ENCODE assay signal across 9 cellular contexts in the genomic region with DNA sequence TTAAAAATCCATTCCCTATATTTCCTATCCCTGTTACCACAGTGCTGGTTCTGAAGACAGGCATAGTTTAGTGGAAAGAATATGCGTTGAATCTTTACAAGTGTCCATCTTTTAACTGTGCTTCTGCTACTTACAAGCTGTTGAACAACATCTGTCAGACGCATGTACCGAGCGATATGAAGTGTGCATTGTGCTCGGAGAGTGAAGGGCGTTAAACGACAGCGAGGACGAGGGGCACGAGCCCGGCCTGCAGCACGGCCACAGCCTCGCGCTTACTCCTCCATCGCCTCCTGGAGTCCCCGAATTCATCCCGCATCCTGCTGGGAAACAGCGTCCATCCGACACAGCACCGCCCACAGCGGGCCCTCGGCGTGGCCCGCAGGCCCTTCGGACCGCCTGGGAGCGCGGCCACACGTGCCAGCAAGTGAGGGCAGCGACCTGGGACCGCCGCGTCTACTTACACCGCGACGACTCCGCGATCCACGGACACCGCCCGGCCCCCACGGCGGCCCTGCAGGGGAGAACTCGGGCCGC. TPM values are rescaled to one million over a fixed set of nuclear protein-coding genes. Genes with fewer than 3 reads are reported as not detected.
DNase-seq lines count a peak whose midpoint lies in the region; ATAC-seq, FAIRE-seq and TF ChIP-seq lines count a peak whose summit lies in the region.
"Had no signal": no experiment of that assay in that cellular context is flagged by ENCODE, and none has a peak within 500 bp of the region (broad histone marks: within the 10 kb centered on the region; RNA-seq: fewer than 3 reads in every experiment).

No MANE protein-coding gene starts in this region.

- TF ChIP-seq CTCF in HFFc6 (IDR thresholded peaks at IDR 0.05) (no peak), GM12878 (IDR thresholded peaks at IDR 0.05 in 2 of 3, conservative IDR thresholded peaks at IDR 0.05 in 1 of 3; ENCODE audit: control insufficient read depth in 2 of 3, extremely low read depth in 1 of 3, insufficient read depth in 1 of 3, low read depth in 3 of 3, low read length in 3 of 3) (no peak)

- BruUV-seq in GM12878 (replicated peaks; lab: Mats Ljungman, UMichigan), result no TSS peak

- no peaks in the 10 kb centered on the region for H3K4me1 ChIP-seq in GM12878 (ENCODE audit: control insufficient read depth, insufficient read depth, low read length)

- H3K9me3 ChIP-seq in GM12878 (replicated peaks; ENCODE audit: control insufficient read depth, insufficient read depth, low read length), result no peaks in the 10 kb centered on the region

- no peaks in the 10 kb centered on the region for H3K27me3 Mint-ChIP-seq in activated CD4-positive, alpha-beta T cell treated with anti-CD3 and anti-CD28 coated beads for 36 hours
- H3K27me3 Mint-ChIP-seq in HFFc6 (ENCODE audit: insufficient read depth), result no peaks in the 10 kb centered on the region

- peaks cover 3% of the 10 kb centered on the region; the same call in 1 of the 2 replicates for H4K20me1 ChIP-seq in GM12878 (ENCODE audit: control insufficient read depth, insufficient read depth)

- RAD21 ChIA-PET in GM12878 (lab: Charles Lee; ENCODE audit: unreplicated experiment), result no interaction called here

- TF ChIP-seq POLR2A in GM12878 (IDR thresholded peaks at IDR 0.05; ENCODE audit: low read depth, low read length), result no peak

- FAIRE-seq in GM12878 (lab: Jason Lieb, UNC), result no peak

- no peaks in the 10 kb centered on the region for H3K27me3 ChIP-seq in GM12878 (replicated peaks in 1 of 2; ENCODE audit: control insufficient read depth in 2 of 2, insufficient read depth in 2 of 2, low read length in 1 of 2)

- intact Hi-C loops in activated CD4-positive, alpha-beta T cell treated with anti-CD3 and anti-CD28 coated beads for 36 hours (cut with DNase I, micrococcal nuclease), result loop anchor here (1.0 to 10.0 kb wide), 8 partner anchors 21 to 924 kb away; partner anchors contain the start of genes DCUN1D2 (in 1 of the 2), LAMP1 (in 1 of the 2), MCF2L (in 1 of the 2) and RASA3 (in 1 of the 2)
- intact Hi-C loops in GM12878 (cut with micrococcal nuclease; ENCODE audit: unreplicated experiment), result loop anchor here (1.0 to 10.0 kb wide), 4 partner anchors 56 to 374 kb away; partner anchors contain the start of genes LAMP1 and TFDP1

- peak overlapping the region; percentile 90 for H3K27ac Mint-ChIP-seq in activated CD4-positive, alpha-beta T cell treated with anti-CD3 and anti-CD28 coated beads for 36 hours
- peak overlapping the region; percentile 87 for H3K27ac Mint-ChIP-seq in HFFc6
- peak overlapping the region; percentile 72 for H3K27ac Mint-ChIP-seq in stimulated activated effector memory CD8-positive, alpha-beta T cell treated with anti-CD3 and anti-CD28 coated beads, Interleukin-12 subunit alpha, Interleukin-12 subunit beta, amount 100 ng/mL, for 72 hours

- SMC1A ChIA-PET in GM12878 (lab: Charles Lee; ENCODE audit: uncharacterized antibody, unreplicated experiment), result interaction anchor here (1.4 kb wide), 1 partner anchor 90 kb away, joined by 3 read pairs; no protein-coding TSS in a partner anchor

- H3K79me2 ChIP-seq in GM12878 (ENCODE audit: control insufficient read depth, insufficient read depth, low read length), result peaks cover 71% of the 10 kb centered on the region

- peak overlapping the region; percentile 55 for H2AFZ ChIP-seq in GM12878 (ENCODE audit: control insufficient read depth, low read depth, low read length)

- peaks cover 65% of the 10 kb centered on the region for H3K4me1 Mint-ChIP-seq in activated CD4-positive, alpha-beta T cell treated with anti-CD3 and anti-CD28 coated beads for 36 hours
- peaks cover 65% of the 10 kb centered on the region for H3K4me1 Mint-ChIP-seq in HFFc6 (ENCODE audit: low read depth)
- H3K4me1 Mint-ChIP-seq in stimulated activated effector memory CD8-positive, alpha-beta T cell treated with anti-CD3 and anti-CD28 coated beads, Interleukin-12 subunit alpha, Interleukin-12 subunit beta, amount 100 ng/mL, for 72 hours, result peaks cover 65% of the 10 kb centered on the region

- H3K4me3 ChIP-seq in GM12878, result peak overlapping the region; percentile 87

- H3K27ac ChIP-seq in GM12878 (ENCODE audit: control insufficient read depth, insufficient read depth), result peak overlapping the region; percentile 95

- no peaks in the 10 kb centered on the region for H3K9me3 Mint-ChIP-seq in activated CD4-positive, alpha-beta T cell treated with anti-CD3 and anti-CD28 coated beads for 36 hours (ENCODE audit: low read depth)
- no peaks in the 10 kb centered on the region for H3K9me3 Mint-ChIP-seq in HFFc6
- H3K9me3 Mint-ChIP-seq in stimulated activated effector memory CD8-positive, alpha-beta T cell treated with anti-CD3 and anti-CD28 coated beads, Interleukin-12 subunit alpha, Interleukin-12 subunit beta, amount 100 ng/mL, for 72 hours, result no peaks in the 10 kb centered on the region

- H3K36me3 ChIP-seq in GM12878 (ENCODE audit: control insufficient read depth in 2 of 2, insufficient read depth in 2 of 2, low read length in 1 of 2), result no peaks in the 10 kb centered on the region; a peak in 1 of 4 replicates

- CTCF ChIA-PET in activated CD4-positive, alpha-beta T cell treated with anti-CD3 and anti-CD28 coated beads for 36 hours (lab: Charles Lee), result interaction anchor here (0.7 to 1.0 kb wide), 3 partner anchors 20 to 265 kb away, joined by 3 to 4 read pairs (median 3); no protein-coding TSS in a partner anchor
- CTCF ChIA-PET in GM12878 (lab: Yijun Ruan, JAX), result no interaction called here

- peaks cover 46% of the 10 kb centered on the region for H3K36me3 Mint-ChIP-seq in activated CD4-positive, alpha-beta T cell treated with anti-CD3 and anti-CD28 coated beads for 36 hours (ENCODE audit: low read depth)
- peaks cover 45% of the 10 kb centered on the region for H3K36me3 Mint-ChIP-seq in HFFc6 (ENCODE audit: low read depth)
- peaks cover 46% of the 10 kb centered on the region for H3K36me3 Mint-ChIP-seq in stimulated activated effector memory CD8-positive, alpha-beta T cell treated with anti-CD3 and anti-CD28 coated beads, Interleukin-12 subunit alpha, Interleukin-12 subunit beta, amount 100 ng/mL, for 72 hours

- peak overlapping the region; percentile 90 for H3K4me3 Mint-ChIP-seq in activated CD4-positive, alpha-beta T cell treated with anti-CD3 and anti-CD28 coated beads for 36 hours
- H3K4me3 Mint-ChIP-seq in HFFc6, result peak overlapping the region; percentile 94
- H3K4me3 Mint-ChIP-seq in stimulated activated effector memory CD8-positive, alpha-beta T cell treated with anti-CD3 and anti-CD28 coated beads, Interleukin-12 subunit alpha, Interleukin-12 subunit beta, amount 100 ng/mL, for 72 hours, result peak overlapping the region; percentile 88

- peak; percentile 1 for ATAC-seq in activated CD4-positive, alpha-beta T cell treated with anti-CD3 and anti-CD28 coated beads for 36 hours
- peak; percentile 37 for ATAC-seq in GM12878
- ATAC-seq in stimulated activated effector memory CD8-positive, alpha-beta T cell treated with anti-CD3 and anti-CD28 coated beads, Interleukin-12 subunit alpha, Interleukin-12 subunit beta, amount 100 ng/mL, for 72 hours, result peak; percentile 24

- no peak for TF ChIP-seq EP300 in GM12878 (IDR thresholded peaks at IDR 0.05; ENCODE audit: borderline replicate concordance in 1 of 2, control insufficient read depth in 1 of 2, low read depth in 2 of 2, low read length in 2 of 2)

- H3K9ac ChIP-seq in GM12878 (ENCODE audit: control insufficient read depth, insufficient read depth, low read length), result peak overlapping the region; percentile 91

- under 1% methylated on average over 45 of the region's 45 CpGs for WGBS in GM12878 (ENCODE audit: insufficient coverage, insufficient replicate concordance, low lambda C conversion rate, missing lambda C conversion rate)

- peak overlapping the region; percentile 81 for H3K4me2 ChIP-seq in GM12878 (ENCODE audit: control insufficient read depth, insufficient read depth)

- peak; percentile 38 for DNase-seq in activated CD4-positive, alpha-beta T cell treated with anti-CD3 and anti-CD28 coated beads for 36 hours
- DNase-seq in activated CD4-positive, alpha-beta T cell treated with anti-CD3 and anti-CD28 coated beads for 4 hours, result no peak
- peak; percentile 45 for DNase-seq in HFFc6
- peak; percentile 68 for DNase-seq in NCI-H146 (lab: John Stamatoyannopoulos, UW)
- no peak for DNase-seq in GM12878 (ENCODE audit: low read depth, low spot score)
- peak; percentile 54 for DNase-seq in iPS-NIHi11 (ENCODE audit: low spot score)
- no peak for DNase-seq in stimulated activated effector memory CD8-positive, alpha-beta T cell treated with anti-CD3 and anti-CD28 coated beads, Interleukin-12 subunit alpha, Interleukin-12 subunit beta, amount 100 ng/mL, for 72 hours (ENCODE audit: low spot score in 2 of 2)
- DNase-seq in OCI-M2 (lab: John Stamatoyannopoulos, UW; ENCODE audit: unreplicated experiment), result no peak

- no peak for TF ChIP-seq RAD21 in GM12878 (IDR thresholded peaks at IDR 0.05; ENCODE audit: insufficient read depth, low read depth, low read length)

- in situ Hi-C loops in GM12878 (cut with MboI), result no loop called here

- POLR2A ChIA-PET in activated CD4-positive, alpha-beta T cell treated with anti-CD3 and anti-CD28 coated beads for 36 hours (lab: Charles Lee), result no interaction called here
- POLR2A ChIA-PET in GM12878 (lab: Charles Lee), result no interaction called here

RNA-seq across cellular contexts. Expression of gene PCID2, which starts 0.5 kb away (rescaled TPM):
- 10 to 100 TPM; 66.7 to 72.8 TPM for total RNA-seq in activated CD4-positive, alpha-beta T cell treated with anti-CD3 and anti-CD28 coated beads for 36 hours
- 10 to 100 TPM; 59.1 to 72.5 (median 68.3) TPM for total RNA-seq in HFFc6 (2021; fragmentation: NEBNext Ultra II Directional; extraction: Animal tissue kit (Norgen Biotek cat#: 25700))
- 259 and 265 TPM in 2 replicates for total RNA-seq in GM12878 (2013; cell fraction: nucleolus; rRNA removed)
- total RNA-seq in GM12878 (2014; rRNA removed), result 53.5 and 61.0 TPM in 2 replicates
- total RNA-seq in GM12878 (2014; rRNA removed; fragmentation: Illumina TruSeq; extraction: Trizol), result 44.6 and 46.1 TPM in 2 replicates
- 37.0 and 37.6 TPM in 2 replicates for total RNA-seq in GM12878 (2021)
- polyA plus RNA-seq in GM12878 (2011; ENCODE audit: low read depth), result 32.5 TPM
- polyA plus RNA-seq in GM12878 (2011; rRNA removed), result 98.1 and 107 TPM in 2 replicates
- 47.3 and 48.2 TPM in 2 replicates for polyA plus RNA-seq in GM12878 (2011; cell fraction: cytosol; rRNA removed)
- 104 and 109 TPM in 2 replicates for polyA plus RNA-seq in GM12878 (2011; cell fraction: nucleus; rRNA removed)
- polyA plus RNA-seq in GM12878 (2012), result 39.0 and 42.4 TPM in 2 replicates
- 47.2 and 57.0 TPM in 2 replicates for polyA plus RNA-seq in GM12878 (2014; fragmentation: Illumina TruSeq; extraction: Trizol)
- 10 to 100 TPM; 65.4 to 71.8 TPM for polyA plus RNA-seq in GM12878 (2014; fragmentation: Nextera tagmentation; extraction: Ambion mirVana)
- polyA plus RNA-seq in GM12878 (2014; rRNA removed), result 48.3 and 54.4 TPM in 2 replicates
- polyA plus RNA-seq in GM12878 (2016; fragmentation: Nextera tagmentation; extraction: Ambion mirVana), result 10 to 100 TPM; 62.1 to 70.0 TPM
- 53.5 and 76.1 TPM in 2 replicates for polyA minus RNA-seq in GM12878 (2011; rRNA and poly(A)+ RNA removed)
- 15.5 and 16.0 TPM in 2 replicates for polyA minus RNA-seq in GM12878 (2011; cell fraction: cytosol; rRNA and poly(A)+ RNA removed)
- polyA minus RNA-seq in GM12878 (2011; cell fraction: nucleus; rRNA and poly(A)+ RNA removed), result 49.1 and 52.4 TPM in 2 replicates

RNA-seq across cellular contexts. Expression of gene CUL4A, which starts 1.5 kb away (rescaled TPM):
- 10 to 100 TPM; 81.7 to 87.4 TPM for total RNA-seq in activated CD4-positive, alpha-beta T cell treated with anti-CD3 and anti-CD28 coated beads for 36 hours
- total RNA-seq in HFFc6 (2021; fragmentation: NEBNext Ultra II Directional; extraction: Animal tissue kit (Norgen Biotek cat#: 25700)), result 100 to 1,000 TPM in 2 of 6 experiments, 10 to 100 TPM in 4; 90.5 to 104 (median 97.0) TPM
- 136 and 144 TPM in 2 replicates for total RNA-seq in GM12878 (2013; cell fraction: nucleolus; rRNA removed)
- total RNA-seq in GM12878 (2014; rRNA removed) (73.8 and 74.3 TPM in 2 replicates), GM12878 (2014; rRNA removed; fragmentation: Illumina TruSeq; extraction: Trizol) (50.1 and 50.8 TPM in 2 replicates), GM12878 (2021) (55.7 and 60.9 TPM in 2 replicates)
- 31.1 TPM for polyA plus RNA-seq in GM12878 (2011; ENCODE audit: low read depth)
- polyA plus RNA-seq in GM12878 (2011; rRNA removed) (40.1 and 42.3 TPM in 2 replicates), GM12878 (2014; fragmentation: Illumina TruSeq; extraction: Trizol) (45.1 and 48.0 TPM in 2 replicates), GM12878 (2014; fragmentation: Nextera tagmentation; extraction: Ambion mirVana) (10 to 100 TPM; 19.7 to 21.8 TPM), GM12878 (2014; rRNA removed) (60.4 and 60.9 TPM in 2 replicates), GM12878 (2016; fragmentation: Nextera tagmentation; extraction: Ambion mirVana) (10 to 100 TPM; 64.1 to 66.5 TPM)
- polyA plus RNA-seq in GM12878 (2011; cell fraction: cytosol; rRNA removed), result 30.7 and 37.1 TPM in 2 replicates
- polyA plus RNA-seq in GM12878 (2011; cell fraction: nucleus; rRNA removed), result 78.6 and 86.5 TPM in 2 replicates
- polyA plus RNA-seq in GM12878 (2012), result 40.8 and 43.4 TPM in 2 replicates
- polyA minus RNA-seq in GM12878 (2011; rRNA and poly(A)+ RNA removed), result 46.0 and 47.9 TPM in 2 replicates
- polyA minus RNA-seq in GM12878 (2011; cell fraction: cytosol; rRNA and poly(A)+ RNA removed), result 10.2 and 13.0 TPM in 2 replicates
- 39.2 and 65.7 TPM in 2 replicates for polyA minus RNA-seq in GM12878 (2011; cell fraction: nucleus; rRNA and poly(A)+ RNA removed)

RNA-seq across cellular contexts. Expression of gene PROZ, which starts 49.5 kb away (rescaled TPM):
- not detected for total RNA-seq in activated CD4-positive, alpha-beta T cell treated with anti-CD3 and anti-CD28 coated beads for 36 hours
- total RNA-seq in HFFc6 (2021; fragmentation: NEBNext Ultra II Directional; extraction: Animal tissue kit (Norgen Biotek cat#: 25700)), result not detected
- total RNA-seq in GM12878 (2013; cell fraction: nucleolus; rRNA removed), result not detected in 2 replicates
- total RNA-seq in GM12878 (2014; rRNA removed), result not detected in 2 replicates
- total RNA-seq in GM12878 (2014; rRNA removed; fragmentation: Illumina TruSeq; extraction: Trizol), result not detected in 2 replicates
- not detected in 2 replicates for total RNA-seq in GM12878 (2021)
- polyA plus RNA-seq in GM12878 (2011; ENCODE audit: low read depth), result not detected
- polyA plus RNA-seq in GM12878 (2011; rRNA removed), result not detected in 2 replicates
- not detected in 2 replicates for polyA plus RNA-seq in GM12878 (2011; cell fraction: cytosol; rRNA removed)
- polyA plus RNA-seq in GM12878 (2011; cell fraction: nucleus; rRNA removed), result not detected in 2 replicates
- polyA plus RNA-seq in GM12878 (2012), result 0.09 and 0.14 TPM in 2 replicates
- polyA plus RNA-seq in GM12878 (2014; fragmentation: Illumina TruSeq; extraction: Trizol), result 0.07 TPM in 1 of 2 replicates, not detected in the other
- polyA plus RNA-seq in GM12878 (2014; fragmentation: Nextera tagmentation; extraction: Ambion mirVana), result not detected
- polyA plus RNA-seq in GM12878 (2014; rRNA removed), result not detected in 2 replicates
- polyA plus RNA-seq in GM12878 (2016; fragmentation: Nextera tagmentation; extraction: Ambion mirVana), result under 1 TPM; 0.21 to 0.24 TPM
- not detected in 2 replicates for polyA minus RNA-seq in GM12878 (2011; rRNA and poly(A)+ RNA removed)
- polyA minus RNA-seq in GM12878 (2011; cell fraction: cytosol; rRNA and poly(A)+ RNA removed), result not detected in 2 replicates
- not detected in 2 replicates for polyA minus RNA-seq in GM12878 (2011; cell fraction: nucleus; rRNA and poly(A)+ RNA removed)
- total RNA-seq: pulmonary artery endothelial cell had no signal

Comparison
In these comparisons a context has a peak if more than half of its experiments do, and no peak if none do; other contexts are left out.
1. DNase-seq: peak in activated CD4-positive, alpha-beta T cell treated with anti-CD3 and anti-CD28 coated beads for 36 hours (single experiment), HFFc6 (single experiment), NCI-H146 (single experiment) and iPS-NIHi11 (single experiment); none in activated CD4-positive, alpha-beta T cell treated with anti-CD3 and anti-CD28 coated beads for 4 hours (0 of 2), GM12878 (single experiment), stimulated activated effector memory CD8-positive, alpha-beta T cell treated with anti-CD3 and anti-CD28 coated beads, Interleukin-12 subunit alpha, Interleukin-12 subunit beta, amount 100 ng/mL, for 72 hours (0 of 2) and OCI-M2 (single experiment).
2. Peak in every context shown above with its lines, with median percentiles within 50 percentile points of each other: ATAC-seq, H3K27ac Mint-ChIP-seq and H3K4me3 Mint-ChIP-seq.